ENCODE assay signal across 32 cellular contexts in genomic region chr5:92556747-92557146, GRCh38.
"Had no signal": no experiment of that assay in that cellular context is flagged by ENCODE, and none has a peak within 500 bp of the region (broad histone marks: within the 10 kb centered on the region; RNA-seq: fewer than 3 reads in every experiment).

No MANE protein-coding gene starts in this region.

- ATAC-seq: SK-N-SH treated with all-trans-retinoic acid at 6 μM for 48 hours, T-cell had no signal

- H3K36me3 Mint-ChIP-seq: T-cell had no signal

- H3K4me1 ChIP-seq: Peyer's patch had no signal

- H3K4me2 ChIP-seq: PC-9 had no signal

- H3K4me3 ChIP-seq: MG63, PC-9, Peyer's patch, SJSA1, SK-N-MC had no signal

- H3K27me3 Mint-ChIP-seq: T-cell had no signal

- H3K27me3 ChIP-seq: MG63, Peyer's patch, SJSA1 had no signal

- H3K4me3 Mint-ChIP-seq: T-cell had no signal

- H2AFZ ChIP-seq: PC-9 had no signal

- DNase-seq: Kasumi-1, MG63, NCI-H1048, NCI-H1092 treated with DMSO at 0.1 percent for 48 hours, NCI-H1105 treated with DMSO at 0.1 percent for 48 hours, NCI-H1417, NCI-H1436, NCI-H146, NCI-H1694, NCI-H187, NCI-H1930, NCI-H2029 treated with DMSO at 0.1 percent for 48 hours, NCI-H2081 treated with DMSO at 0.1 percent for 48 hours, NCI-H2107, NCI-H2171, NCI-H226, NCI-H446 treated with DMSO at 0.1 percent for 48 hours, NCI-H510A, NCI-H524, NCI-H526, NCI-H69, NCI-H748 treated with DMSO at 0.1 percent for 48 hours, NCI-H82, PC-9, Peyer's patch, Right ventricle myocardium superior, RPMI8226, SHP77 treated with DMSO at 0.1 percent for 48 hours, T-cell had no signal

- H3K27ac ChIP-seq: PC-9, Peyer's patch, SJSA1, SK-N-MC had no signal

- H3K36me3 ChIP-seq: MG63, Peyer's patch, SJSA1 had no signal

- H3K9me3 ChIP-seq: MG63, Peyer's patch, SJSA1 had no signal

- H3K27ac Mint-ChIP-seq: T-cell had no signal

- H3K4me1 Mint-ChIP-seq: T-cell had no signal
